In the genomic region with DNA sequence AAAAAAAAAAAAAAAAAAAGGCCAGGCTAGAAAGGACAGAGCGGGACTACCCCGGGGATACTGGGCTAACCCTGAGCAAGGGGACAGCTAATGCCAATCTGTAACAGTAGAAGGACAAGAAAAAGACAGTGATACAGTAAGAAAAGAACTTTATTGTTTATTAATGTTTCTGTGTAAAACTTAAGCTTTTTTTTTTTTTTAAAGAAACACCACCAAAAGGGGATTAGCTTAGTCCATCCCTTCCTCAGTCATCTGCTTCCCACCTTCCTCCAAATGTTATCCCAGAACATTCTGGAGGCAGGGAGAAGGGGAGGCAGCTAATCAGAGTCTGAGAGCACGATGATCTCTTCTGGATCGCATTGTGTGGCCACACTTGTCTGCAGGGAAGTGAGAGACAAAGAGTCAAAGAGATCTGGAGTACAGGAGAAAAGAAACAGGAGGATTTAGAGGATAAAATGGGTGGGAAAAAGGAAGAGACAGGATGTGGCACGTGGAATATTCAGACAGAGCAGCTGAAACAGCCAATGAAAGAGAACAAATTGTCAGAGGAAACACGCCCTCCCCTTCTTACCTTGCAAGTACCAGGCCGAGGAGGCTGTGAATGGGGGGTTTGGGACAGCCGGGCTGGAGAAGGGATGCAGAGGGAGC, we compare ENCODE assay signal across 8 cellular contexts. TPM values are rescaled to one million over a fixed set of nuclear protein-coding genes. Genes with fewer than 3 reads are reported as not detected.
DNase-seq lines count a peak whose midpoint lies in the region; ATAC-seq and TF ChIP-seq lines count a peak whose summit lies in the region.

No MANE protein-coding gene starts in this region.

- intact Hi-C loops in CD4-positive, alpha-beta T cell (cut with DNase I, micrococcal nuclease), result loop anchor here in 1 of 2 experiments (1.0 kb wide), 1 partner anchor 26 kb away; no protein-coding TSS in a partner anchor
- intact Hi-C loops in OCI-LY7 (cut with micrococcal nuclease; ENCODE audit: unreplicated experiment), result no loop called here
- intact Hi-C loops in ovary (cut with DNase I), result loop anchor here in 2 of 4 donors (5.0 to 10.0 kb wide), 3 partner anchors 46 to 106 kb away; a partner anchor contains a TSS

- CTCF ChIA-PET in CD4-positive, alpha-beta T cell (lab: Charles Lee), result interaction anchor here (0.9 to 1.9 kb wide), 6 partner anchors 19 to 107 kb away, joined by 3 to 12 read pairs (median 6); a partner anchor contains a TSS
- CTCF ChIA-PET in OCI-LY7 (lab: Charles Lee; ENCODE audit: unreplicated experiment), result interaction anchor here (0.6 to 1.3 kb wide), 3 partner anchors 26 to 229 kb away, joined by 4 to 6 read pairs (median 4); a partner anchor contains a TSS

- H3K27me3 Mint-ChIP-seq in CD4-positive, alpha-beta T cell, result no peaks in the 10 kb centered on the region
- H3K27me3 Mint-ChIP-seq in endothelial cell (ENCODE audit: unreplicated experiment), result peaks cover 23% of the 10 kb centered on the region

- no peaks in the 10 kb centered on the region for H3K9me2 ChIP-seq in OCI-LY7 (ENCODE audit: insufficient read depth, low read length)

- no TSS peak for BruUV-seq in OCI-LY7 (replicated peaks; lab: Mats Ljungman, UMichigan)

- peaks cover 55% of the 10 kb centered on the region for H3K4me1 ChIP-seq in OCI-LY7 (ENCODE audit: insufficient read depth, low read length, poor library complexity, severe bottlenecking)
- H3K4me1 ChIP-seq in ovary (ENCODE audit: insufficient read depth), result peaks cover 14% of the 10 kb centered on the region

- 51 to 62% (median 56%) methylated on average over 8 of the region's 8 CpGs for WGBS in ovary, 3 donors

- H3K4me2 ChIP-seq in OCI-LY7 (ENCODE audit: low read length), result peak overlapping the region; percentile 84

- H3K4me3 ChIP-seq in OCI-LY7 (ENCODE audit: low read depth, low read length, poor library complexity, severe bottlenecking) (peak overlapping the region; percentile 73), ovary (peak overlapping the region; percentile 49)

- H2AFZ ChIP-seq in OCI-LY7 (ENCODE audit: low read length), result no peak overlapping the region

- peak overlapping the region; percentile 100 for H3K4me3 Mint-ChIP-seq in CD4-positive, alpha-beta T cell
- peak overlapping the region; percentile 97 for H3K4me3 Mint-ChIP-seq in endothelial cell (ENCODE audit: unreplicated experiment)

- peaks cover 82% of the 10 kb centered on the region for H3K36me3 Mint-ChIP-seq in CD4-positive, alpha-beta T cell (ENCODE audit: low read depth)
- H3K36me3 Mint-ChIP-seq in endothelial cell (ENCODE audit: low read depth, unreplicated experiment), result peaks cover 32% of the 10 kb centered on the region

- H3K27ac ChIP-seq in CD4-positive, alpha-beta T cell (ENCODE audit: low read depth, low read length), result peak overlapping the region; percentile 86
- H3K27ac ChIP-seq in OCI-LY7 (ENCODE audit: low read depth, low read length, poor library complexity, severe bottlenecking) (peak overlapping the region; percentile 79), ovary (peak overlapping the region in 1 of 2 donors; percentile 23)

- no peak for ATAC-seq in CD4-positive, alpha-beta T cell (ENCODE audit: poor library complexity)
- ATAC-seq in GM21367 (IDR thresholded peaks at IDR 0.05; ENCODE audit: unreplicated experiment) (no peak), GM21825 (IDR thresholded peaks at IDR 0.05; ENCODE audit: unreplicated experiment) (no peak)

- TF ChIP-seq EP300 in ovary (IDR thresholded peaks at IDR 0.05), result no peak

- no peaks in the 10 kb centered on the region for H3K9me3 Mint-ChIP-seq in CD4-positive, alpha-beta T cell
- H3K9me3 Mint-ChIP-seq in endothelial cell (ENCODE audit: unreplicated experiment), result no peaks in the 10 kb centered on the region

- H3K27me3 ChIP-seq in CD4-positive, alpha-beta T cell (ENCODE audit: control insufficient read depth, insufficient read depth, low read length), result no peaks in the 10 kb centered on the region
- H3K27me3 ChIP-seq in ovary, result no peaks in the 10 kb centered on the region

- POLR2A ChIA-PET in CD4-positive, alpha-beta T cell (lab: Charles Lee), result interaction anchor here (0.6 to 3.5 kb wide), 18 partner anchors 10 to 1666 kb away, joined by 3 to 155 read pairs (median 12); a partner anchor contains a TSS
- POLR2A ChIA-PET in OCI-LY7 (lab: Charles Lee), result interaction anchor here (0.6 to 3.5 kb wide), 14 partner anchors 10 to 321 kb away, joined by 3 to 20 read pairs (median 4); a partner anchor contains a TSS

- H3K36me3 ChIP-seq in OCI-LY7 (ENCODE audit: insufficient read depth, low read length), result peaks cover 44% of the 10 kb centered on the region
- no peaks in the 10 kb centered on the region for H3K36me3 ChIP-seq in ovary

- H4K20me1 ChIP-seq in OCI-LY7 (ENCODE audit: insufficient read depth, low read length), result no peaks in the 10 kb centered on the region

- in situ Hi-C loops in GM13976 (cut with MboI; ENCODE audit: low sequenced_read_pairs, unreplicated experiment), result no loop called here

- TF ChIP-seq CTCF in CD4-positive, alpha-beta T cell (IDR thresholded peaks at IDR 0.05), result no peak
- TF ChIP-seq CTCF in OCI-LY7 (conservative IDR thresholded peaks at IDR 0.05; ENCODE audit: low read length) (no peak), endothelial cell (IDR thresholded peaks at IDR 0.05; ENCODE audit: unreplicated experiment) (no peak), ovary (IDR thresholded peaks at IDR 0.05) (no peak), GM13976 (IDR thresholded peaks at IDR 0.05; ENCODE audit: borderline replicate concordance, control extremely low read depth, extremely low read depth, insufficient read depth, missing control alignments) (no peak)

- no peak for DNase-seq in CD4-positive, alpha-beta T cell
- DNase-seq in OCI-LY7 (ENCODE audit: low spot score) (no peak), endothelial cell (ENCODE audit: low spot score) (no peak), ovary (peak in 2 of 5 donors; percentile 40 to 42), DMS 273 treated with DMSO at 0.1 percent for 48 hours (lab: John Stamatoyannopoulos, UW) (no peak), GM13976 (ENCODE audit: low spot score) (no peak)

- peaks cover 98% of the 10 kb centered on the region for H3K4me1 Mint-ChIP-seq in CD4-positive, alpha-beta T cell (ENCODE audit: low read depth)
- peaks cover 50% of the 10 kb centered on the region for H3K4me1 Mint-ChIP-seq in endothelial cell (ENCODE audit: unreplicated experiment)

- H3K27ac Mint-ChIP-seq in CD4-positive, alpha-beta T cell, result peak overlapping the region; percentile 94
- peak overlapping the region; percentile 13 for H3K27ac Mint-ChIP-seq in endothelial cell (ENCODE audit: unreplicated experiment)

- H3K79me2 ChIP-seq in OCI-LY7 (ENCODE audit: insufficient read depth, low read depth, low read length), result peaks cover 45% of the 10 kb centered on the region

- TF ChIP-seq POLR2A in ovary (IDR thresholded peaks at IDR 0.05), result no peak

- no peaks in the 10 kb centered on the region for H3K9me3 ChIP-seq in CD4-positive, alpha-beta T cell (ENCODE audit: control insufficient read depth, low read length)
- H3K9me3 ChIP-seq in OCI-LY7 (ENCODE audit: low read length) (no peaks in the 10 kb centered on the region), ovary (no peaks in the 10 kb centered on the region)

RNA-seq across cellular contexts. Expression of a gene that starts 1.0 kb away (rescaled TPM):
- 10 to 100 TPM; 11.6 to 13.6 TPM for total RNA-seq in CD4-positive, alpha-beta T cell
- 17.4 and 21.6 TPM in 2 replicates for total RNA-seq in OCI-LY7 (2014; rRNA removed; shearing (Covaris generic))
- total RNA-seq in OCI-LY7 (2022), result 14.1 and 18.5 TPM in 2 replicates
- total RNA-seq in endothelial cell (ENCODE audit: unreplicated experiment), result 16.9 TPM
- 10 to 100 TPM; 17.9 to 38.0 (median 26.1) TPM for total RNA-seq in ovary
- 10 to 100 TPM; 13.7 to 26.5 TPM for polyA plus RNA-seq in ovary

RNA-seq across cellular contexts. Expression of a gene that starts 4.2 kb away (rescaled TPM):
- 10 to 100 TPM; 24.2 to 24.7 TPM for total RNA-seq in CD4-positive, alpha-beta T cell
- 77.5 and 79.2 TPM in 2 replicates for total RNA-seq in OCI-LY7 (2014; rRNA removed; shearing (Covaris generic))
- total RNA-seq in OCI-LY7 (2022) (93.3 and 97.8 TPM in 2 replicates), endothelial cell (ENCODE audit: unreplicated experiment) (49.6 TPM), ovary (10 to 100 TPM; 18.8 to 38.9 (median 33.4) TPM)
- polyA plus RNA-seq in ovary, result 10 to 100 TPM; 30.8 to 81.5 TPM

RNA-seq across cellular contexts. Expression of a gene that starts 4.7 kb away (rescaled TPM):
- 100 to 1,000 TPM; 203 to 206 TPM for total RNA-seq in CD4-positive, alpha-beta T cell
- total RNA-seq in OCI-LY7 (2014; rRNA removed; shearing (Covaris generic)), result 73.6 and 106 TPM in 2 replicates
- 148 and 150 TPM in 2 replicates for total RNA-seq in OCI-LY7 (2022)
- total RNA-seq in endothelial cell (ENCODE audit: unreplicated experiment), result 57.1 TPM
- total RNA-seq in ovary, result 100 to 1,000 TPM in 1 of 7 donors, 10 to 100 TPM in 6; 33.7 to 121 (median 66.9) TPM
- polyA plus RNA-seq in ovary, result 10 to 100 TPM; 24.4 to 40.5 TPM

RNA-seq across cellular contexts. Expression of a gene that starts 19.8 kb away (rescaled TPM):
- total RNA-seq in CD4-positive, alpha-beta T cell, result 10 to 100 TPM; 39.2 to 39.4 TPM
- total RNA-seq in OCI-LY7 (2014; rRNA removed; shearing (Covaris generic)), result 27.2 and 27.3 TPM in 2 replicates
- total RNA-seq in OCI-LY7 (2022), result 67.1 and 67.6 TPM in 2 replicates
- 167 TPM for total RNA-seq in endothelial cell (ENCODE audit: unreplicated experiment)
- 10 to 100 TPM; 41.4 to 82.0 (median 64.9) TPM for total RNA-seq in ovary
- 10 to 100 TPM; 26.9 to 66.0 TPM for polyA plus RNA-seq in ovary

RNA-seq across cellular contexts. Expression of a gene that starts 29.1 kb away (rescaled TPM):
- total RNA-seq in CD4-positive, alpha-beta T cell, result 10 to 100 TPM in 1 of 2 experiments, 1 to 10 TPM in 1; 9.7 to 11.7 TPM
- 72.5 and 112 TPM in 2 replicates for total RNA-seq in OCI-LY7 (2014; rRNA removed; shearing (Covaris generic))
- total RNA-seq in OCI-LY7 (2022) (65.4 and 90.6 TPM in 2 replicates), endothelial cell (ENCODE audit: unreplicated experiment) (33.3 TPM), ovary (10 to 100 TPM in 6 of 7 donors, 1 to 10 TPM in 1; 9.8 to 46.8 (median 42.0) TPM)
- 10 to 100 TPM; 80.3 to 83.0 TPM for polyA plus RNA-seq in ovary
